21 cellular contexts compared by ENCODE assay signal in the genomic region with DNA sequence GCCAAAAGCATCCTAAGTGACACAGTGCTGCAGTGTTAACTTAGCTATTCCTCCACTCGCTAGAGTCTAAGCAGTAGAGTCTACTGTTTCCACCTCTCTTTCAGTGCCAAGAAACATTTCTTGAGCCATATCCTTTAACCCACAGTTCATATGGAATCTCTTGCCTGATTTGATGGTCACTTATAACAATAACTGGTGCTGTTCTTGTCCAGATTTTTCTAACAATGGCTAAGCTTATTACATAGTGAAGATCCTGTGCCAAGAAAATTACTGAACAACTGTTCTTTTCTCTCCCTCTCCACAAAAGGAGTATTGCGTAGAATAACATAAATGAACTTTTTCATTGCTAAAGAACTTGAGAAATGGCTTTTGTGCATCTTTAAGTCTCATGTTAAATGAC.
"Had no signal": no experiment of that assay in that cellular context is flagged by ENCODE, and none has a peak within 500 bp of the region (broad histone marks: within the 10 kb centered on the region; RNA-seq: fewer than 3 reads in every experiment).

No MANE protein-coding gene starts in this region.

- H3K36me3 ChIP-seq: breast epithelium, heart right ventricle, left lung, lower lobe of right lung, pancreas, upper lobe of right lung had no signal

- ATAC-seq: activated CD4-positive, alpha-beta T cell treated with anti-CD3 and anti-CD28 coated beads for 36 hours; activated CD8-positive, alpha-beta memory T cell treated with anti-CD3 and anti-CD28 coated beads, Interleukin-2, amount 10 ng/mL, durations not matched to agents 7 days and 5 days; activated CD8-positive, alpha-beta T cell treated with anti-CD3 and anti-CD28 coated beads, Interleukin-2, amount 10 ng/mL, durations not matched to agents 7 days and 5 days; stimulated activated naive CD8-positive, alpha-beta T cell treated with anti-CD3 and anti-CD28 coated beads, Interleukin-15, Interleukin-2, amounts not matched to agents 100 U/mL and 50 U/mL, for 24 hours; upper lobe of right lung had no signal

- H3K4me1 ChIP-seq: breast epithelium, left lung, lower lobe of right lung, upper lobe of right lung had no signal

- H3K27ac ChIP-seq: left lung, lower lobe of right lung, pancreas, psoas muscle, upper lobe of right lung had no signal

- H3K9me3 ChIP-seq: breast epithelium, heart right ventricle, left lung, lower lobe of right lung, pancreas, psoas muscle, upper lobe of right lung had no signal

- H3K27me3 ChIP-seq: breast epithelium, heart right ventricle, left lung, pancreas, upper lobe of right lung had no signal

- H3K4me3 ChIP-seq: breast epithelium, heart right ventricle, left lung, lower lobe of right lung, pancreas, psoas muscle, upper lobe of right lung had no signal

- DNase-seq: activated CD4-positive, alpha-beta T cell treated with anti-CD3 and anti-CD28 coated beads for 36 hours; activated CD4-positive, CD25-positive, alpha-beta regulatory T cell; activated CD8-positive, alpha-beta memory T cell treated with anti-CD3 and anti-CD28 coated beads, Interleukin-2, amount 10 ng/mL, durations not matched to agents 7 days and 5 days; activated CD8-positive, alpha-beta T cell treated with anti-CD3 and anti-CD28 coated beads, Interleukin-2, amount 10 ng/mL, durations not matched to agents 7 days and 5 days; activated naive CD8-positive, alpha-beta T cell treated with anti-CD3 and anti-CD28 coated beads, Interleukin-2, amount 50 U/mL, for 24 hours; activated T-cell treated with anti-CD3 and anti-CD28 coated beads, Interleukin-2, amount 50 U/mL, for 48 hours; effector CD8-positive, alpha-beta T cell; foreskin fibroblast; left lung; lower lobe of right lung; mesendoderm; stimulated activated CD4-positive, alpha-beta T cell treated with anti-CD3 and anti-CD28 coated beads, Interleukin-4, amount 100 ng/mL, for 1 hour; stimulated activated naive CD8-positive, alpha-beta T cell treated with anti-CD3 and anti-CD28 coated beads, Interleukin-15, Interleukin-2, amounts not matched to agents 100 U/mL and 50 U/mL, for 24 hours; T-helper 1 cell; upper lobe of right lung had no signal

- FAIRE-seq: endometrium, islet of Langerhans, pancreas had no signal
